Comparison of ENCODE assay signal across 9 cellular contexts in genomic region chr11:17013548-17014320, GRCh38. TPM values are rescaled to one million over a fixed set of nuclear protein-coding genes. Genes with fewer than 3 reads are reported as not detected.
DNase-seq lines count a peak whose midpoint lies in the region; ATAC-seq and TF ChIP-seq lines count a peak whose summit lies in the region.
"Had no signal": no experiment of that assay in that cellular context is flagged by ENCODE, and none has a peak within 500 bp of the region (broad histone marks: within the 10 kb centered on the region; RNA-seq: fewer than 3 reads in every experiment).

No MANE protein-coding gene starts in this region.

- H3K4me1 ChIP-seq in A673 (ENCODE audit: insufficient read depth, low read length, poor library complexity, severe bottlenecking) (no peaks in the 10 kb centered on the region), HEK293 (ENCODE audit: control insufficient read depth, insufficient read depth, low read length) (no peaks in the 10 kb centered on the region; the same call in 1 of the 2 replicates)

- peaks cover 29% of the 10 kb centered on the region for H3K27me3 ChIP-seq in A673 (replicated peaks; ENCODE audit: insufficient read depth, low read depth, low read length, poor library complexity)

- peak overlapping the region; percentile 51 for H3K4me3 Mint-ChIP-seq in activated CD4-positive, alpha-beta memory T cell treated with anti-CD3 and anti-CD28 coated beads for 36 hours

- peak overlapping the region; percentile 44 for H3K4me3 ChIP-seq in A673 (ENCODE audit: low read depth, low read length, poor library complexity, severe bottlenecking)
- H3K4me3 ChIP-seq in HEK293 (ENCODE audit: low read depth, low read length): peak overlapping the region; percentile 77
- peak overlapping the region; percentile 47 for H3K4me3 ChIP-seq in fibroblast of mammary gland (ENCODE audit: control insufficient read depth, low read depth, low read length)

- intact Hi-C loops in A673 (cut with micrococcal nuclease; ENCODE audit: unreplicated experiment): no loop called here
- intact Hi-C loops in activated CD4-positive, alpha-beta memory T cell treated with anti-CD3 and anti-CD28 coated beads for 36 hours (cut with micrococcal nuclease): no loop called here

- peaks cover 3% of the 10 kb centered on the region for H3K4me1 Mint-ChIP-seq in activated CD4-positive, alpha-beta memory T cell treated with anti-CD3 and anti-CD28 coated beads for 36 hours (ENCODE audit: low read depth)

- no peak overlapping the region for H3K27ac ChIP-seq in A673 (ENCODE audit: low read depth, low read length, poor library complexity, severe bottlenecking)
- peak overlapping the region; percentile 53; the same call in 1 of the 2 replicates for H3K27ac ChIP-seq in HEK293 (ENCODE audit: extremely low read depth, low read depth, low read length)

- H3K27ac Mint-ChIP-seq in activated CD4-positive, alpha-beta memory T cell treated with anti-CD3 and anti-CD28 coated beads for 36 hours: no peak overlapping the region

- ATAC-seq in omental fat pad (ENCODE audit: low FRiP score) (peak; percentile 2), GM18505 (IDR thresholded peaks at IDR 0.05; ENCODE audit: unreplicated experiment) (no peak)

- H3K27me3 Mint-ChIP-seq in activated CD4-positive, alpha-beta memory T cell treated with anti-CD3 and anti-CD28 coated beads for 36 hours: peaks cover 11% of the 10 kb centered on the region

- TF ChIP-seq POLR2A in GM18505 (IDR thresholded peaks at IDR 0.05; ENCODE audit: borderline replicate concordance, extremely low read depth, insufficient read depth, insufficient read length): no peak

- TF ChIP-seq CTCF in A673 (conservative IDR thresholded peaks at IDR 0.05; ENCODE audit: low read depth, low read length) (no peak), HEK293 (tag by site-specific recombination; IDR thresholded peaks at IDR 0.05) (no peak), fibroblast of mammary gland (conservative IDR thresholded peaks at IDR 0.05; ENCODE audit: control insufficient read depth, insufficient read depth, low read depth, low read length) (no peak), omental fat pad (IDR thresholded peaks at IDR 0.05) (no peak)

- DNase-seq in A673 (ENCODE audit: low spot score): no peak
- peak; percentile 30 for DNase-seq in activated CD4-positive, alpha-beta memory T cell treated with anti-CD3 and anti-CD28 coated beads for 36 hours
- no peak for DNase-seq in fibroblast of mammary gland (ENCODE audit: low read depth)
- no peak for DNase-seq in omental fat pad (ENCODE audit: low spot score)
- DNase-seq in NCI-H446 treated with DMSO at 0.1 percent for 48 hours (lab: John Stamatoyannopoulos, UW): no peak
- no peak for DNase-seq in NCI-H2107 (lab: John Stamatoyannopoulos, UW)

- no TSS peak for BruUV-seq in A673 (replicated peaks; lab: Mats Ljungman, UMichigan)

- H3K9me3 Mint-ChIP-seq in activated CD4-positive, alpha-beta memory T cell treated with anti-CD3 and anti-CD28 coated beads for 36 hours: no peaks in the 10 kb centered on the region

- H3K9me3 ChIP-seq in A673 (ENCODE audit: low read depth, low read length, poor library complexity, severe bottlenecking) (no peaks in the 10 kb centered on the region), HEK293 (ENCODE audit: control insufficient read depth, insufficient read depth, low read depth, low read length) (no peaks in the 10 kb centered on the region)

- POLR2A ChIA-PET in A673 (lab: Charles Lee; ENCODE audit: low non-redundant PET): no interaction called here
- POLR2A ChIA-PET in HEK293 (lab: Yijun Ruan, JAX): interaction anchor here (0.7 to 2.2 kb wide), 4 partner anchors 24 to 64 kb away, joined by 3 to 8 read pairs (median 3); partner anchors contain the start of gene RPS13
- POLR2A ChIA-PET in activated CD4-positive, alpha-beta memory T cell treated with anti-CD3 and anti-CD28 coated beads for 36 hours (lab: Charles Lee): no interaction called here

- H3K36me3 ChIP-seq in A673 (ENCODE audit: insufficient read depth, low read length, poor library complexity, severe bottlenecking) (no peaks in the 10 kb centered on the region), HEK293 (ENCODE audit: control insufficient read depth in 2 of 2, insufficient read depth in 1 of 2, low read length in 2 of 2) (no peaks in the 10 kb centered on the region)

- CTCF ChIA-PET in A673 (lab: Charles Lee) (no interaction called here), HEK293 (lab: Yijun Ruan, JAX) (no interaction called here)
- CTCF ChIA-PET in activated CD4-positive, alpha-beta memory T cell treated with anti-CD3 and anti-CD28 coated beads for 36 hours (lab: Charles Lee): interaction anchor here (1.5 to 2.4 kb wide), 3 partner anchors 50 to 228 kb away, joined by 5 to 9 read pairs (median 9); no protein-coding TSS in a partner anchor

- H3K36me3 Mint-ChIP-seq in activated CD4-positive, alpha-beta memory T cell treated with anti-CD3 and anti-CD28 coated beads for 36 hours: peaks cover 2% of the 10 kb centered on the region
- H3K36me3 Mint-ChIP-seq: brain had no signal

TF ChIP-seq in HEK293, 187 proteins besides CTCF, POLR2A, EP300 and RAD21 (continues in another document):
- TF ChIP-seq SP7 (tag by site-specific recombination; IDR thresholded peaks at IDR 0.05): no peak
- no peak for TF ChIP-seq ZNF362 (tag by site-specific recombination; IDR thresholded peaks at IDR 0.05)
- TF ChIP-seq ZNF488 (tag by site-specific recombination; IDR thresholded peaks at IDR 0.05): no peak
- TF ChIP-seq ZNF16 (tag by site-specific recombination; IDR thresholded peaks at IDR 0.05; ENCODE audit: low read depth): no peak
- TF ChIP-seq ZSCAN23 (tag by site-specific recombination; IDR thresholded peaks at IDR 0.05): no peak
- TF ChIP-seq PATZ1 (tag by site-specific recombination; IDR thresholded peaks at IDR 0.05): peak; percentile 82
- TF ChIP-seq ZNF660 (tag by site-specific recombination; IDR thresholded peaks at IDR 0.05): no peak
- TF ChIP-seq ZEB2 (tag by site-specific recombination; IDR thresholded peaks at IDR 0.05): no peak
- no peak for TF ChIP-seq ZNF416 (tag by site-specific recombination; IDR thresholded peaks at IDR 0.05)
- 0 out of 2 replicates have a peak, but pooled peaks have one; percentile 48 for TF ChIP-seq PBX3 (CRISPR knock-in tag; IDR thresholded peaks at IDR 0.05)
- no peak for TF ChIP-seq ZNF184 (tag by site-specific recombination; IDR thresholded peaks at IDR 0.05)
- TF ChIP-seq ZNF670 (tag by site-specific recombination; IDR thresholded peaks at IDR 0.05; ENCODE audit: low read depth): no peak
- TF ChIP-seq ZNF701 (tag by site-specific recombination; IDR thresholded peaks at IDR 0.05): no peak
- no peak for TF ChIP-seq TRIM28 (IDR thresholded peaks at IDR 0.05; ENCODE audit: borderline replicate concordance, low read length)

RNA-seq across cellular contexts. Expression of gene PLEKHA7, which starts 0.5 kb away (rescaled TPM):
- total RNA-seq in A673 (2021): 1.7 and 5.4 TPM in 2 replicates
- 1 to 10 TPM; 5.1 to 5.3 TPM for total RNA-seq in activated CD4-positive, alpha-beta memory T cell treated with anti-CD3 and anti-CD28 coated beads for 36 hours
- 10 to 100 TPM; 24.1 to 49.3 (median 28.8) TPM for total RNA-seq in omental fat pad
